In genomic region chr2:57343391-57344006, GRCh38 we compare ENCODE assay signal across 20 cellular contexts.
DNase-seq lines count a peak whose midpoint lies in the region; ATAC-seq, FAIRE-seq and TF ChIP-seq lines count a peak whose summit lies in the region.
"Had no signal": no experiment of that assay in that cellular context is flagged by ENCODE, and none has a peak within 500 bp of the region (broad histone marks: within the 10 kb centered on the region; RNA-seq: fewer than 3 reads in every experiment).

No MANE protein-coding gene starts in this region.

- TF ChIP-seq POLR2A in HepG2 (IDR thresholded peaks at IDR 0.05; ENCODE audit: insufficient read depth in 1 of 2, low read depth in 2 of 2, low read length in 2 of 2) (no peak), right lobe of liver (IDR thresholded peaks at IDR 0.05) (no peak), GM12878 (IDR thresholded peaks at IDR 0.05; ENCODE audit: low read depth, low read length) (no peak)

- no peaks in the 10 kb centered on the region for H3K79me2 ChIP-seq in HepG2 (ENCODE audit: insufficient read depth, low read length)
- no peaks in the 10 kb centered on the region for H3K79me2 ChIP-seq in GM12878 (ENCODE audit: control insufficient read depth, insufficient read depth, low read length)

- POLR2A ChIA-PET in HepG2 (lab: Yijun Ruan, JAX) (no interaction called here), GM12878 (lab: Charles Lee) (no interaction called here)

- H3K36me3 Mint-ChIP-seq in chondrocyte (ENCODE audit: low read depth): no peaks in the 10 kb centered on the region

- TF ChIP-seq EP300 in HepG2 (IDR thresholded peaks at IDR 0.05; ENCODE audit: low read depth in 2 of 2, low read length in 2 of 2) (no peak), HepG2 (CRISPR knock-in tag; IDR thresholded peaks at IDR 0.05; ENCODE audit: borderline replicate concordance) (no peak), GM12878 (IDR thresholded peaks at IDR 0.05; ENCODE audit: borderline replicate concordance in 1 of 2, control insufficient read depth in 1 of 2, low read depth in 2 of 2, low read length in 2 of 2) (no peak)

- BruUV-seq in HepG2 (replicated peaks; lab: Mats Ljungman, UMichigan) (no TSS peak), GM12878 (replicated peaks; lab: Mats Ljungman, UMichigan) (no TSS peak)

- H3K4me2 ChIP-seq in HepG2 (ENCODE audit: low read depth, low read length): no peak overlapping the region
- H3K4me2 ChIP-seq in GM12878 (ENCODE audit: control insufficient read depth, insufficient read depth): no peak overlapping the region
- H3K4me2 ChIP-seq: SK-N-SH had no signal

- H3K4me3 ChIP-seq in HepG2 (replicated peaks in 1 of 3; ENCODE audit: insufficient read depth in 1 of 3, low read depth in 2 of 3, low read length in 3 of 3) (no peak overlapping the region), right lobe of liver (no peak overlapping the region), GM12878 (no peak overlapping the region), mucosa of descending colon (no peak overlapping the region)

- no peak overlapping the region for H2AFZ ChIP-seq in HepG2 (ENCODE audit: low read length)
- H2AFZ ChIP-seq in GM12878 (ENCODE audit: control insufficient read depth, low read depth, low read length): no peak overlapping the region

- intact Hi-C loops in HepG2 (cut with micrococcal nuclease; ENCODE audit: unreplicated experiment) (no loop called here), right lobe of liver (cut with DNase I) (no loop called here), GM12878 (cut with micrococcal nuclease; ENCODE audit: unreplicated experiment) (no loop called here), mucosa of descending colon (cut with DNase I, micrococcal nuclease) (no loop called here)

- H4K20me1 ChIP-seq in HepG2 (ENCODE audit: insufficient read depth, low read length) (no peaks in the 10 kb centered on the region), GM12878 (ENCODE audit: control insufficient read depth, insufficient read depth) (no peaks in the 10 kb centered on the region)

- in situ Hi-C loops in HepG2 (cut with HindIII; ENCODE audit: extremely low pct_ligation_motif_present, low pct_unique_long_range_greater_than_20kb): no loop called here
- in situ Hi-C loops in GM12878 (cut with MboI): no loop called here

- ATAC-seq in HepG2 (no peak), right lobe of liver (no peak), GM12878 (peak; percentile 71), GM19328 (IDR thresholded peaks at IDR 0.05; ENCODE audit: unreplicated experiment) (no peak), mucosa of descending colon (no peak)

- no peaks in the 10 kb centered on the region for H3K4me1 Mint-ChIP-seq in chondrocyte (ENCODE audit: low read depth)

- RAD21 ChIA-PET in GM12878 (lab: Charles Lee; ENCODE audit: unreplicated experiment): no interaction called here

- H3K36me3 ChIP-seq in HepG2 (replicated peaks in 1 of 2; ENCODE audit: control insufficient read depth in 1 of 2, insufficient read depth in 2 of 2, low read length in 2 of 2) (no peaks in the 10 kb centered on the region), right lobe of liver (no peaks in the 10 kb centered on the region), GM12878 (ENCODE audit: control insufficient read depth in 2 of 2, insufficient read depth in 2 of 2, low read length in 1 of 2) (no peaks in the 10 kb centered on the region), mucosa of descending colon (ENCODE audit: low read depth) (no peaks in the 10 kb centered on the region)

- H3K9me3 Mint-ChIP-seq in chondrocyte (ENCODE audit: low read depth): peaks cover 12% of the 10 kb centered on the region

- no peaks in the 10 kb centered on the region for H3K4me1 ChIP-seq in HepG2 (ENCODE audit: insufficient read depth, low read length)
- H3K4me1 ChIP-seq in right lobe of liver: no peaks in the 10 kb centered on the region
- no peaks in the 10 kb centered on the region for H3K4me1 ChIP-seq in GM12878 (ENCODE audit: control insufficient read depth, insufficient read depth, low read length)
- no peaks in the 10 kb centered on the region for H3K4me1 ChIP-seq in mucosa of descending colon (ENCODE audit: low read depth)

- TF ChIP-seq CTCF in HepG2 (CRISPR knock-in tag; IDR thresholded peaks at IDR 0.05) (no peak), right lobe of liver (IDR thresholded peaks at IDR 0.05) (no peak), GM12878 (IDR thresholded peaks at IDR 0.05 in 2 of 3, conservative IDR thresholded peaks at IDR 0.05 in 1 of 3; ENCODE audit: control insufficient read depth in 2 of 3, extremely low read depth in 1 of 3, insufficient read depth in 1 of 3, low read depth in 3 of 3, low read length in 3 of 3) (no peak), chondrocyte (IDR thresholded peaks at IDR 0.05) (no peak), mucosa of descending colon (IDR thresholded peaks at IDR 0.05) (no peak)

- CTCF ChIA-PET in HepG2 (lab: Yijun Ruan, JAX; ENCODE audit: low intra/inter-chr PET ratio, low total read pairs) (no interaction called here), GM12878 (lab: Yijun Ruan, JAX) (no interaction called here)

- no peak for TF ChIP-seq RAD21 in HepG2 (CRISPR knock-in tag; IDR thresholded peaks at IDR 0.05)
- no peak for TF ChIP-seq RAD21 in GM12878 (IDR thresholded peaks at IDR 0.05; ENCODE audit: insufficient read depth, low read depth, low read length)

- DNase-seq in HepG2 (ENCODE audit: low spot score) (no peak), right lobe of liver (no peak), GM12878 (ENCODE audit: low read depth, low spot score) (no peak), kidney tubule cell (ENCODE audit: low spot score) (peak; percentile 22), chondrocyte (ENCODE audit: low spot score) (no peak), mucosa of descending colon (no peak)
- DNase-seq: DMS 273 treated with DMSO at 0.1 percent for 48 hours; EL; H7; Kasumi-1; NCI-H1436 treated with DMSO at 0.1 percent for 48 hours; NCI-H2081; NCI-H226; NCI-H524 treated with DMSO at 0.1 percent for 48 hours; NK-92 treated with Interleukin-12 subunit alpha and Interleukin-12 subunit beta, amount 100 ng/mL, for 24 hours; SHP77; SK-N-SH had no signal

- 2% methylated on average over 1 of the region's 1 CpG for WGBS in HepG2 (ENCODE audit: low lambda C conversion rate)
- WGBS in right lobe of liver (ENCODE audit: insufficient coverage, low coverage, low lambda C conversion rate, missing lambda C conversion rate): 75% methylated on average over 1 of the region's 1 CpG
- 0% methylated on average over 1 of the region's 1 CpG for WGBS in GM12878 (ENCODE audit: insufficient coverage, insufficient replicate concordance, low lambda C conversion rate, missing lambda C conversion rate)

- FAIRE-seq in HepG2 (lab: Jason Lieb, UNC): peak; percentile 53
- no peak for FAIRE-seq in GM12878 (lab: Jason Lieb, UNC)

- H3K4me3 Mint-ChIP-seq in chondrocyte (ENCODE audit: unreplicated experiment): no peak overlapping the region
- H3K4me3 Mint-ChIP-seq: IgD-negative memory B cell had no signal

- H3K9me3 ChIP-seq in HepG2 (ENCODE audit: low read length) (peaks cover 57% of the 10 kb centered on the region), right lobe of liver (no peaks in the 10 kb centered on the region), GM12878 (replicated peaks; ENCODE audit: control insufficient read depth, insufficient read depth, low read length) (no peaks in the 10 kb centered on the region), mucosa of descending colon (peaks cover 14% of the 10 kb centered on the region)

- no peak overlapping the region for H3K27ac Mint-ChIP-seq in chondrocyte (ENCODE audit: unreplicated experiment)
- H3K27ac Mint-ChIP-seq: IgD-negative memory B cell had no signal

- H3K27me3 Mint-ChIP-seq in chondrocyte (ENCODE audit: low read depth): peaks cover 16% of the 10 kb centered on the region
- H3K27me3 Mint-ChIP-seq: IgD-negative memory B cell had no signal

- H3K27me3 ChIP-seq in HepG2 (ENCODE audit: control insufficient read depth in 1 of 2, insufficient read depth in 2 of 2, low read length in 2 of 2) (no peaks in the 10 kb centered on the region), right lobe of liver (no peaks in the 10 kb centered on the region), GM12878 (replicated peaks in 1 of 2; ENCODE audit: control insufficient read depth in 2 of 2, insufficient read depth in 2 of 2, low read length in 1 of 2) (no peaks in the 10 kb centered on the region)

- SMC1A ChIA-PET in GM12878 (lab: Charles Lee; ENCODE audit: uncharacterized antibody, unreplicated experiment): no interaction called here

- H3K9ac ChIP-seq in HepG2 (ENCODE audit: insufficient read depth, low read depth, low read length): no peak overlapping the region
- no peak overlapping the region for H3K9ac ChIP-seq in GM12878 (ENCODE audit: control insufficient read depth, insufficient read depth, low read length)
- H3K9ac ChIP-seq: SK-N-SH had no signal

- no peak overlapping the region for H3K27ac ChIP-seq in HepG2 (ENCODE audit: extremely low read length, insufficient read depth, low read length)
- no peak overlapping the region for H3K27ac ChIP-seq in right lobe of liver
- no peak overlapping the region for H3K27ac ChIP-seq in GM12878 (ENCODE audit: control insufficient read depth, insufficient read depth)
- H3K27ac ChIP-seq: C4-2B had no signal

TF ChIP-seq in HepG2, 621 proteins besides CTCF, POLR2A, EP300 and RAD21 (continues in another document):
- no peak for TF ChIP-seq ZNF552 (CRISPR knock-in tag; IDR thresholded peaks at IDR 0.05; ENCODE audit: borderline replicate concordance)
- no peak for TF ChIP-seq ZFP36L2 (CRISPR knock-in tag; IDR thresholded peaks at IDR 0.05)
- no peak for TF ChIP-seq TAF15 (IDR thresholded peaks at IDR 0.05; ENCODE audit: low read depth, low read length, poor library complexity, severe bottlenecking)
- TF ChIP-seq TBX2 (CRISPR knock-in tag; IDR thresholded peaks at IDR 0.05; ENCODE audit: borderline replicate concordance): no peak

TF ChIP-seq in GM12878, 131 proteins besides CTCF, POLR2A, EP300 and RAD21 (continues in another document):
- TF ChIP-seq EZH2 (IDR thresholded peaks at IDR 0.05; ENCODE audit: borderline replicate concordance, control insufficient read depth, low read depth, low read length) (no peak), GATAD2B (conservative IDR thresholded peaks at IDR 0.05; ENCODE audit: low read depth) (no peak), TCF7 (IDR thresholded peaks at IDR 0.05; ENCODE audit: borderline replicate concordance) (no peak), CHD4 (IDR thresholded peaks at IDR 0.05) (no peak), IRF5 (IDR thresholded peaks at IDR 0.05; ENCODE audit: borderline replicate concordance) (no peak), KLF5 (IDR thresholded peaks at IDR 0.05; ENCODE audit: partially characterized antibody) (no peak), SMC3 (IDR thresholded peaks at IDR 0.05; ENCODE audit: borderline replicate concordance, low read length) (no peak)
